18 cellular contexts compared by ENCODE assay signal in the genomic region with DNA sequence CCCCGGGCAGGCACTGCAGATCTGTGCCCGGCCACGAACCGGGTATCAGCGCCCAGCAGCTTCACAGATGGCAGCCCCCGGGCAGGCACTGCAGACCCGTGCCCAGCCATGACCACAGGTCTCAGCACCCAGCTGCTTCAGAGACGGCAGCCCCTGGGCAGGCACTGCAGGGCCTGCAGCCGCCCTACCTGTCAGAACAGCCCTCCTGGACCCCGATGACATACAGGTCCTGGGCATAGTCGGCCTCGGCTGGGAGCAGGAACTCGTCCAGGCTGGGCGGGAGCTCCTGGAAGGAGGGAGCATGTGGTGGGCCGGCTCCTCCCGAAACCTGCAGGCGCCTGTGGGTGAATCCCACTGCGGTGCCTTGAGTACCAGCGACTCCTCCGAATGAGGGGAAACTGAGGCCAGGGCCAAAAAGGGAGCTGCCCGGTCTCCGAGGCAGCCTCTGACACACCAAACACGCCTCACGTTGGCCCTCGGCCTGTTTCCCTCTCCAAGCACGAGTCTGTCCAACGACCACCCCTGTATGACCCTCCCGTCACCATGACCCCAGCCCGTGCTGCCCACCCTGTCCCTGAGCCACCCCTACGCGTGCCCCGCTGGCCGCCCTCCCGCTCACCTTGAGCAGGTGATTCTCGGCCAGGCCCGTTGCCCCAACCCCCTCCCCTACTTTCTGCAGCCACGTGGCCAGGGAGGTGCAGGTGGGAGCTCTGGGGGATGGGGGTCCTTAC. TPM values are rescaled to one million over a fixed set of nuclear protein-coding genes. Genes with fewer than 3 reads are reported as not detected.
DNase-seq lines count a peak whose midpoint lies in the region; ATAC-seq and TF ChIP-seq lines count a peak whose summit lies in the region.
"Had no signal": no experiment of that assay in that cellular context is flagged by ENCODE, and none has a peak within 500 bp of the region (broad histone marks: within the 10 kb centered on the region; RNA-seq: fewer than 3 reads in every experiment).

No MANE protein-coding gene starts in this region.

- peaks cover 16% of the 10 kb centered on the region for H3K79me1 ChIP-seq in neuronal stem cell (ENCODE audit: low read depth, low read length)

- H2BK12ac ChIP-seq in neuronal stem cell (ENCODE audit: low read length), result no peak overlapping the region

- H3K4me3 ChIP-seq in RWPE2 (ENCODE audit: severe bottlenecking) (no peak overlapping the region), neuronal stem cell (ENCODE audit: low read length in 2 of 2) (no peak overlapping the region)
- H3K4me3 ChIP-seq: GM12878, GM23338 had no signal

- H3K18ac ChIP-seq in neuronal stem cell (ENCODE audit: low read length), result no peak overlapping the region

- ATAC-seq in RWPE2 (ENCODE audit: low read depth), result no peak
- no peak for ATAC-seq in sciatic nerve
- ATAC-seq in HG03045 (IDR thresholded peaks at IDR 0.05; ENCODE audit: unreplicated experiment), result no peak
- ATAC-seq in HG03039 (IDR thresholded peaks at IDR 0.05; ENCODE audit: unreplicated experiment), result no peak
- ATAC-seq: GM12878, HCT116 had no signal

- H4K8ac ChIP-seq in neuronal stem cell (ENCODE audit: low read depth, low read length), result peak overlapping the region; percentile 43

- H3K9me3 ChIP-seq in RWPE2 (ENCODE audit: severe bottlenecking) (no peaks in the 10 kb centered on the region), neuronal stem cell (replicated peaks in 1 of 2; ENCODE audit: control insufficient read depth in 2 of 2, insufficient read depth in 1 of 2, low read depth in 1 of 2, low read length in 2 of 2) (no peaks in the 10 kb centered on the region)
- H3K9me3 ChIP-seq: Caco-2 had no signal

- H3K9ac ChIP-seq in neuronal stem cell (ENCODE audit: low read depth, low read length, poor library complexity), result peak overlapping the region; percentile 77

- WGBS in neuronal stem cell (ENCODE audit: extremely low coverage in 2 of 2, insufficient read length in 2 of 2, insufficient replicate concordance in 1 of 2), 2 donors, result no CpG with 5 or more reads among the region's 37 CpGs

- TF ChIP-seq CTCF in RWPE2 (IDR thresholded peaks at IDR 0.05; ENCODE audit: poor library complexity, severe bottlenecking), result no peak

- DNase-seq in RWPE2 (ENCODE audit: low spot score) (peak; percentile 65), neuronal stem cell (ENCODE audit: low spot score) (no peak), sciatic nerve (ENCODE audit: low spot score) (peak; percentile 57), DMS 273 (lab: John Stamatoyannopoulos, UW; ENCODE audit: unreplicated experiment) (no peak)
- DNase-seq: C1 segment of cervical spinal cord; Caco-2; CD4-positive, alpha-beta memory T cell; DMS 273 treated with DMSO at 0.1 percent for 48 hours; DMS79; EL; GDM1; H9; HFFc6 had no signal

- H2BK5ac ChIP-seq in neuronal stem cell (ENCODE audit: low read length), result no peak overlapping the region

- H2BK15ac ChIP-seq in neuronal stem cell (ENCODE audit: low read length), result no peak overlapping the region

- intact Hi-C loops in sciatic nerve (cut with DNase I), result no loop called here

- no peak overlapping the region for H2AFZ ChIP-seq in neuronal stem cell (ENCODE audit: low read length)
- H2AFZ ChIP-seq: GM23338 had no signal

- H3K36me3 ChIP-seq in RWPE2 (ENCODE audit: low read depth) (peaks cover 32% of the 10 kb centered on the region), neuronal stem cell (replicated peaks in 1 of 2; ENCODE audit: control insufficient read depth in 2 of 2, insufficient read depth in 2 of 2, low read length in 2 of 2) (peaks cover 12 to 71% of the 10 kb centered on the region in 2 donors)

- no peak overlapping the region for H3K14ac ChIP-seq in neuronal stem cell (ENCODE audit: low read length)

- peak overlapping the region; percentile 55 for H3K23ac ChIP-seq in neuronal stem cell (ENCODE audit: low read depth, low read length, poor library complexity)

- H2BK120ac ChIP-seq in neuronal stem cell (ENCODE audit: low read depth, low read length), result no peak overlapping the region

- no peaks in the 10 kb centered on the region for H3K27me3 ChIP-seq in RWPE2 (ENCODE audit: insufficient read depth, poor library complexity, severe bottlenecking)
- H3K27me3 ChIP-seq in neuronal stem cell (ENCODE audit: control insufficient read depth in 3 of 3, insufficient read depth in 3 of 3, low read depth in 1 of 3, low read length in 3 of 3), result no peaks in the 10 kb centered on the region

- H4K91ac ChIP-seq in neuronal stem cell (ENCODE audit: low read depth, low read length, poor library complexity), result no peak overlapping the region

- no peak overlapping the region for H2AK5ac ChIP-seq in neuronal stem cell (ENCODE audit: low read depth, low read length)

- H3K4me1 ChIP-seq in RWPE2 (ENCODE audit: insufficient read depth, poor library complexity, severe bottlenecking), result peaks cover 6% of the 10 kb centered on the region
- peaks cover 7 to 12% of the 10 kb centered on the region in 2 donors for H3K4me1 ChIP-seq in neuronal stem cell (ENCODE audit: control insufficient read depth in 2 of 2, insufficient read depth in 1 of 2, low read depth in 1 of 2, low read length in 2 of 2)

- no peak overlapping the region for H3K4me2 ChIP-seq in neuronal stem cell (ENCODE audit: insufficient read depth, low read length, poor library complexity, severe bottlenecking)
- H3K4me2 ChIP-seq: GM23338 had no signal

- H3K27ac ChIP-seq in RWPE2 (ENCODE audit: poor library complexity, severe bottlenecking) (no peak overlapping the region), neuronal stem cell (replicated peaks; ENCODE audit: low read length) (no peak overlapping the region)

- no peak overlapping the region for H3K4ac ChIP-seq in neuronal stem cell (ENCODE audit: low read length)

RNA-seq across cellular contexts. Expression of a gene that starts 5.6 kb away (rescaled TPM):
- 17.9 TPM for polyA plus RNA-seq in neuronal stem cell (2013, experiment 1 of 2)
- polyA plus RNA-seq in neuronal stem cell (2013, experiment 2 of 2), result 17.2 TPM
- total RNA-seq in sciatic nerve, result 18.0 TPM

RNA-seq across cellular contexts. Expression of a gene that starts 23.6 kb away (rescaled TPM):
- polyA plus RNA-seq in neuronal stem cell (2013, experiment 1 of 2), result 37.1 TPM
- 37.8 TPM for polyA plus RNA-seq in neuronal stem cell (2013, experiment 2 of 2)
- 38.9 TPM for total RNA-seq in sciatic nerve

RNA-seq across cellular contexts. Expression of a gene that starts 23.6 kb away (rescaled TPM):
- polyA plus RNA-seq in neuronal stem cell (2013, experiment 1 of 2), result 53.7 TPM
- polyA plus RNA-seq in neuronal stem cell (2013, experiment 2 of 2), result 51.2 TPM
- total RNA-seq in sciatic nerve, result 39.7 TPM

RNA-seq across cellular contexts. Expression of a gene that starts 34.0 kb away (rescaled TPM):
- polyA plus RNA-seq in neuronal stem cell (2013, experiment 1 of 2), result 7.2 TPM
- 7.1 TPM for polyA plus RNA-seq in neuronal stem cell (2013, experiment 2 of 2)
- total RNA-seq in sciatic nerve, result 9.9 TPM

RNA-seq across cellular contexts. Expression of a gene that starts 48.8 kb away (rescaled TPM):
- 14.7 TPM for polyA plus RNA-seq in neuronal stem cell (2013, experiment 1 of 2)
- 15.9 TPM for polyA plus RNA-seq in neuronal stem cell (2013, experiment 2 of 2)
- total RNA-seq in sciatic nerve, result 52.2 TPM

Comparison
In these comparisons a context has a peak if more than half of its experiments do, and no peak if none do; other contexts are left out.
1. DNase-seq: peak in RWPE2 (single experiment) and sciatic nerve (single experiment); none in neuronal stem cell (single experiment) and DMS 273 (single experiment).